17 cellular contexts compared by ENCODE assay signal in the genomic region with DNA sequence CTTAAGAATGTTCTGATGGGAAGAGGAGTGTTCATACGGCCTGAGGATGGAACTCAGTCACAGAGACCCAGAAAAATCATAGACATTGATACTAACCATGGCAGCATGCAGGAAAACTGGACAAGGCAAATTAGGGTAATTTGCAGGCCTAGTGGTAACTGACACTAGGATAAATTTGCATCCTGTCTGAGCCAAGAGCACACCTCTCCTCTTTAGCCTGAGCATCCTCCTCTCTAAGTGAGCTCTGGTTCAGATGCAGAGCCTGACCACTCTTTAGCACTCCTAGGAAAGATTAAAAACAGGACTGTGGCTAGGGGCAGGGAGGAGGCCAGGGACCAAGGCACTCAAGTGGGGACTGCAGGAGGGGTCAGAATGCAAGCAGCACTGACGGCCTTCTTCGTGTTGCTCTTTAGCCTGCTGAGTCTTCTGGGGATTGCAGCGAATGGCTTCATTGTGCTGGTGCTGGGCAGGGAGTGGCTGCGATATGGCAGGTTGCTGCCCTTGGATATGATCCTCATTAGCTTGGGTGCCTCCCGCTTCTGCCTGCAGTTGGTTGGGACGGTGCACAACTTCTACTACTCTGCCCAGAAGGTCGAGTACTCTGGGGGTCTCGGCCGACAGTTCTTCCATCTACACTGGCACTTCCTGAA. TPM values are rescaled to one million over a fixed set of nuclear protein-coding genes. Genes with fewer than 3 reads are reported as not detected.
"Had no signal": no experiment of that assay in that cellular context is flagged by ENCODE, and none has a peak within 500 bp of the region (broad histone marks: within the 10 kb centered on the region; RNA-seq: fewer than 3 reads in every experiment).

A gene with protein sequence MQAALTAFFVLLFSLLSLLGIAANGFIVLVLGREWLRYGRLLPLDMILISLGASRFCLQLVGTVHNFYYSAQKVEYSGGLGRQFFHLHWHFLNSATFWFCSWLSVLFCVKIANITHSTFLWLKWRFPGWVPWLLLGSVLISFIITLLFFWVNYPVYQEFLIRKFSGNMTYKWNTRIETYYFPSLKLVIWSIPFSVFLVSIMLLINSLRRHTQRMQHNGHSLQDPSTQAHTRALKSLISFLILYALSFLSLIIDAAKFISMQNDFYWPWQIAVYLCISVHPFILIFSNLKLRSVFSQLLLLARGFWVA (plus strand): TSS at position 373 of the 650 bp plus-strand sequence. CDS start 0 bp downstream, at position 373.

- H3K27ac ChIP-seq: left lung, stomach, thoracic aorta, uterus had no signal

- H3K9me3 Mint-ChIP-seq: activated T-helper 1 cell treated with anti-CD3 and anti-CD28 coated beads, Interleukin-12 subunit alpha, Interleukin-12 subunit beta, Interleukin-2, Interleukin-4 antibody, amounts not matched to agents 30 ng/mL and 10 ng/mL and 1 ng/mL, durations not matched to agents 14 hours and 24 hours and 36 hours had no signal

- H3K9me3 ChIP-seq: left lung, thoracic aorta, uterus had no signal

- H3K36me3 ChIP-seq: left lung, stomach, thoracic aorta, uterus had no signal

- H3K4me3 ChIP-seq: left lung, stomach, thoracic aorta, uterus had no signal

- H3K4me3 Mint-ChIP-seq: activated naive CD8-positive, alpha-beta T cell treated with anti-CD3 and anti-CD28 coated beads, Interleukin-2, amount 10 ng/mL, durations not matched to agents 7 days and 5 days; activated T-helper 1 cell treated with anti-CD3 and anti-CD28 coated beads, Interleukin-12 subunit alpha, Interleukin-12 subunit beta, Interleukin-2, Interleukin-4 antibody, amounts not matched to agents 30 ng/mL and 10 ng/mL and 1 ng/mL, durations not matched to agents 14 hours and 24 hours and 36 hours; dendritic cell treated with granulocyte-macrophage colony-stimulating factor and Interleukin-4, amounts not matched to agents 40 ng/mL and 50 ng/mL, for 4 days; naive thymus-derived CD4-positive, alpha-beta T cell had no signal

- ATAC-seq: activated CD4-positive, CD25-positive, alpha-beta regulatory T cell treated with anti-CD3 and anti-CD28 coated beads, Interleukin-2, amount 50 U/mL, for 24 hours; left lung; naive thymus-derived CD4-positive, alpha-beta T cell; right cardiac atrium had no signal

- DNase-seq: activated naive CD8-positive, alpha-beta T cell treated with anti-CD3 and anti-CD28 coated beads, Interleukin-2, amount 10 ng/mL, durations not matched to agents 7 days and 5 days; aorta; cerebellar nuclear complex; effector memory CD4-positive, alpha-beta T cell; left lung; naive thymus-derived CD4-positive, alpha-beta T cell; nucleus accumbens; right cardiac atrium; stomach; uterus had no signal

- H3K27ac Mint-ChIP-seq: activated naive CD8-positive, alpha-beta T cell treated with anti-CD3 and anti-CD28 coated beads, Interleukin-2, amount 10 ng/mL, durations not matched to agents 7 days and 5 days; activated T-helper 1 cell treated with anti-CD3 and anti-CD28 coated beads, Interleukin-12 subunit alpha, Interleukin-12 subunit beta, Interleukin-2, Interleukin-4 antibody, amounts not matched to agents 30 ng/mL and 10 ng/mL and 1 ng/mL, durations not matched to agents 14 hours and 24 hours and 36 hours; dendritic cell treated with granulocyte-macrophage colony-stimulating factor and Interleukin-4, amounts not matched to agents 40 ng/mL and 50 ng/mL, for 4 days had no signal

- H3K27me3 ChIP-seq: left lung, stomach, uterus had no signal

- H3K27me3 Mint-ChIP-seq: activated naive CD8-positive, alpha-beta T cell treated with anti-CD3 and anti-CD28 coated beads, Interleukin-2, amount 10 ng/mL, durations not matched to agents 7 days and 5 days; dendritic cell treated with granulocyte-macrophage colony-stimulating factor and Interleukin-4, amounts not matched to agents 40 ng/mL and 50 ng/mL, for 4 days had no signal

- H3K4me1 ChIP-seq: left lung, stomach, uterus had no signal

RNA-seq across cellular contexts. Expression of the gene that starts here (rescaled TPM):
- total RNA-seq: activated CD8-positive, alpha-beta memory T cell treated with anti-CD3 and anti-CD28 coated beads for 36 hours; activated naive CD8-positive, alpha-beta T cell treated with anti-CD3 and anti-CD28 coated beads, Interleukin-2, amount 10 ng/mL, durations not matched to agents 7 days and 5 days; activated T-helper 1 cell treated with anti-CD3 and anti-CD28 coated beads, Interleukin-12 subunit alpha, Interleukin-12 subunit beta, Interleukin-2, Interleukin-4 antibody, amounts not matched to agents 30 ng/mL and 10 ng/mL and 1 ng/mL, durations not matched to agents 14 hours and 24 hours and 36 hours; fibroblast of lung; frontal cortex; left lung; right cardiac atrium had no signal
- polyA plus RNA-seq: aorta; fibroblast of lung; naive thymus-derived CD4-positive, alpha-beta T cell; right cardiac atrium; stomach had no signal
